Comparison of ENCODE assay signal across 39 cellular contexts in the genomic region with DNA sequence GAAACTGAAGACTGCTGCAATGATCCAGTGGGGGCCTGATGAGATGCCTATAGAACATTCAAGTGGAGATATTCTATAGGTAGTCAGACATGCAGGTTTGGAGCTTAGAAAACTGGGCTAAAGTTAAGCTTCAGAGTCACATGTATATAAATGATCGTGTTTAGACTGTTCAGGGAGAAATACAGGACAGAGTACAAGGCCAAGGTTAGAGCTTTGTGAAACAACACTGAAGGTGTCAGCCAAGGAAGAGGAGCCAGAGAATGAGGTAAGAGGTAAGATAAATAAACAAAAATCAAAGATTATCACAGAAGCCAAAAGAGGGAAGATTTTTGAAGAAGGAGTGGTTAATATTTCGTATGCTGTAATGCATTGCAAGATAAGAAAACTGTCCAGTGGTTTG. TPM values are rescaled to one million over a fixed set of nuclear protein-coding genes. Genes with fewer than 3 reads are reported as not detected.
"Had no signal": no experiment of that assay in that cellular context is flagged by ENCODE, and none has a peak within 500 bp of the region (broad histone marks: within the 10 kb centered on the region; RNA-seq: fewer than 3 reads in every experiment).

No MANE protein-coding gene starts in this region.

- H3K4me1 ChIP-seq: breast epithelium had no signal

- H3K36me3 Mint-ChIP-seq: activated naive CD8-positive, alpha-beta T cell treated with anti-CD3 and anti-CD28 coated beads for 36 hours; T-cell had no signal

- H3K4me3 ChIP-seq: breast epithelium, MG63, PC-9 had no signal

- H3K9me3 ChIP-seq: breast epithelium, MG63 had no signal

- H3K27me3 Mint-ChIP-seq: activated B cell treated with CpG ODN at 0.5 μM for 24 hours; activated CD8-positive, alpha-beta T cell treated with anti-CD3 and anti-CD28 coated beads for 36 hours; activated naive CD8-positive, alpha-beta T cell treated with anti-CD3 and anti-CD28 coated beads for 36 hours; activated T-helper 17 cell treated with anti-CD3 and anti-CD28 coated beads, Interleukin-2, amount 50 U/mL, for 72 hours; T-helper 17 cell had no signal

- H3K4me3 Mint-ChIP-seq: activated B cell treated with CpG ODN at 0.5 μM for 24 hours; activated CD8-positive, alpha-beta T cell treated with anti-CD3 and anti-CD28 coated beads for 36 hours; activated naive CD8-positive, alpha-beta T cell treated with anti-CD3 and anti-CD28 coated beads for 36 hours; activated T-cell treated with anti-CD3 and anti-CD28 coated beads, Interleukin-2, amount 50 U/mL, for 72 hours; activated T-helper 17 cell treated with anti-CD3 and anti-CD28 coated beads, Interleukin-2, amount 50 U/mL, for 72 hours; T-cell; T-helper 17 cell had no signal

- H3K9me3 Mint-ChIP-seq: activated B cell treated with CpG ODN at 0.5 μM for 24 hours; activated CD8-positive, alpha-beta T cell treated with anti-CD3 and anti-CD28 coated beads for 36 hours; activated naive CD8-positive, alpha-beta T cell treated with anti-CD3 and anti-CD28 coated beads for 36 hours; activated T-cell treated with anti-CD3 and anti-CD28 coated beads, Interleukin-2, amount 50 U/mL, for 72 hours; activated T-helper 17 cell treated with anti-CD3 and anti-CD28 coated beads, Interleukin-2, amount 50 U/mL, for 72 hours; T-cell had no signal

- H3K27me3 ChIP-seq: MG63 had no signal

- ATAC-seq: activated CD8-positive, alpha-beta T cell treated with anti-CD3 and anti-CD28 coated beads for 36 hours; activated T-cell treated with anti-CD3 and anti-CD28 coated beads, Interleukin-2, amount 50 U/mL, for 72 hours; activated T-helper 17 cell treated with anti-CD3 and anti-CD28 coated beads, Interleukin-2, amount 50 U/mL, for 72 hours; Right ventricle myocardium inferior; SK-N-SH treated with all-trans-retinoic acid at 6 μM for 48 hours; T-cell; T-helper 17 cell had no signal

- H3K4me1 Mint-ChIP-seq: activated B cell treated with CpG ODN at 0.5 μM for 24 hours; activated T-helper 17 cell treated with anti-CD3 and anti-CD28 coated beads, Interleukin-2, amount 50 U/mL, for 72 hours; T-cell; T-helper 17 cell had no signal

- FAIRE-seq: RCC 7860 had no signal

- H2AFZ ChIP-seq: PC-9 had no signal

- H3K4me2 ChIP-seq: PC-9 had no signal

- H3K27ac Mint-ChIP-seq: activated B cell treated with CpG ODN at 0.5 μM for 24 hours; activated CD8-positive, alpha-beta T cell treated with anti-CD3 and anti-CD28 coated beads for 36 hours; activated naive CD8-positive, alpha-beta T cell treated with anti-CD3 and anti-CD28 coated beads for 36 hours; activated T-cell treated with anti-CD3 and anti-CD28 coated beads, Interleukin-2, amount 50 U/mL, for 72 hours; activated T-helper 17 cell treated with anti-CD3 and anti-CD28 coated beads, Interleukin-2, amount 50 U/mL, for 72 hours; T-cell; T-helper 17 cell had no signal

- DNase-seq: activated B cell treated with CpG ODN at 0.5 μM for 24 hours; activated CD4-positive, alpha-beta T cell treated with anti-CD3 and anti-CD28 coated beads for 1 hour; activated CD4-positive, alpha-beta T cell treated with anti-CD3 and anti-CD28 coated beads for 48 hours; activated CD4-positive, alpha-beta T cell treated with anti-CD3 and anti-CD28 coated beads, Interleukin-2, amount 50 U/mL, for 4 hours; activated CD8-positive, alpha-beta T cell treated with anti-CD3 and anti-CD28 coated beads for 36 hours; activated effector memory CD4-positive, alpha-beta T cell treated with anti-CD3 and anti-CD28 coated beads, Interleukin-2, amount 50 U/mL, for 16 hours; activated naive CD4-positive, alpha-beta T cell; activated naive CD4-positive, alpha-beta T cell treated with anti-CD3 and anti-CD28 coated beads, Interleukin-2, amount 50 U/mL, for 16 hours; activated naive CD8-positive, alpha-beta T cell treated with anti-CD3 and anti-CD28 coated beads for 36 hours; activated T-cell treated with anti-CD3 and anti-CD28 coated beads, Interleukin-2, amount 50 U/mL, for 1 hour; activated T-cell treated with anti-CD3 and anti-CD28 coated beads, Interleukin-2, amount 50 U/mL, for 72 hours; amniotic stem cell; aorta; Kasumi-1; KG1; MG63; NCI-H1048; NCI-H1105 treated with DMSO at 0.1 percent for 48 hours; NCI-H1436 treated with DMSO at 0.1 percent for 48 hours; NCI-H1694 treated with DMSO at 0.1 percent for 48 hours; NCI-H2029; NCI-H2107; NCI-H2171; NCI-H510A; NCI-H526; NCI-H748 treated with DMSO at 0.1 percent for 48 hours; NK-92 treated with Interleukin-12 subunit alpha and Interleukin-12 subunit beta, amount 100 ng/mL, for 24 hours; PC-9; SIG-M5; T-cell; T-helper 17 cell; T-helper 9 cell had no signal

- H3K36me3 ChIP-seq: breast epithelium, MG63 had no signal

- H3K27ac ChIP-seq: breast epithelium, PC-9, RWPE1, VCaP had no signal

RNA-seq across cellular contexts. Expression of gene KLHL13, which starts 57.9 kb away (rescaled TPM):
- total RNA-seq: activated B cell treated with CpG ODN at 0.5 μM for 24 hours, PC-9 had no signal
